In the genomic region with DNA sequence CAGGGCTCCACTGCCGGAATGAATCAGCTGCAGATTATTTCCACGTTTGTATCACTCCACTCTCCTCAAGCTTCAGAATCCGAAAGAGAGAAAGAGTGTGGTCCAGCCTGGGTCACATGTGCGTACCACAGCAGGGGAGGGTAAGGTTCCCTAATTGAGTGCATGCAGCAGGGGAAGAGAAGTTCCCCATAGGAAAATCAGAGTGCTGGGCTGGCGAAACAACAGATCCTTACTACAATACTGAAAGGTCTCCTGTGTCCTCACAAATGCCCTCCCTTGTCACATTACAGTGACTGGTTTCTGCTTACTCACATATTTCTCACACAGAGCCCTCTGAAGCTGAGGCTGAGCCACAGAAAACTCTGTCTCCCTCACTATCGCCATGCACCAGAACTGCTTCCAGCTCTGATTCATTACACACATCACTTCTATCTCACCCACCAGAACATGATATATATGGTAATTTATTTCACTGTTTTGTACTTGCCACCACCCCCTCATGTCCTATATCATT, we compare ENCODE assay signal across 12 cellular contexts.
DNase-seq lines count a peak whose midpoint lies in the region; ATAC-seq and TF ChIP-seq lines count a peak whose summit lies in the region.
"Had no signal": no experiment of that assay in that cellular context is flagged by ENCODE, and none has a peak within 500 bp of the region (broad histone marks: within the 10 kb centered on the region; RNA-seq: fewer than 3 reads in every experiment).

No MANE protein-coding gene starts in this region.

- in situ Hi-C loops in KBM-7 (cut with MboI; ENCODE audit: low pct_unique_long_range_greater_than_20kb, low sequenced_read_pairs): no loop called here
- in situ Hi-C loops in astrocyte of the spinal cord (cut with HindIII; ENCODE audit: low sequenced_read_pairs): no loop called here

- peaks cover 14% of the 10 kb centered on the region for H3K4me1 Mint-ChIP-seq in nephron

- no peak overlapping the region for H3K4me3 Mint-ChIP-seq in nephron

- H3K4me3 ChIP-seq in AG10803 (ENCODE audit: low read length) (peak overlapping the region; percentile 50), astrocyte of the spinal cord (ENCODE audit: low read depth, low read length) (no peak overlapping the region)

- peak; percentile 45 for DNase-seq in AG10803 (ENCODE audit: low read depth)
- peak; percentile 50 for DNase-seq in KBM-7
- peak; percentile 6 for DNase-seq in astrocyte of the spinal cord (ENCODE audit: low read depth, low spot score)
- DNase-seq in NCI-H146 (lab: John Stamatoyannopoulos, UW): no peak
- DNase-seq in stimulated activated CD4-positive, alpha-beta T cell treated with anti-CD3 and anti-CD28 coated beads, Interleukin-1b, Interleukin-23, amount 100 ng/mL, for 48 hours: no peak
- DNase-seq: AML-193, GF-D8, NCI-H2081, PC-3 had no signal

- no peaks in the 10 kb centered on the region for H3K36me3 Mint-ChIP-seq in nephron (ENCODE audit: low read depth)

- no peak for ATAC-seq in HG03439 (IDR thresholded peaks at IDR 0.05; ENCODE audit: unreplicated experiment)
- ATAC-seq in GM19324 (IDR thresholded peaks at IDR 0.05; ENCODE audit: low FRiP score, unreplicated experiment): no peak
- ATAC-seq: PC-3 had no signal

- H3K27me3 Mint-ChIP-seq in nephron (ENCODE audit: low read depth): no peaks in the 10 kb centered on the region

- no peak for TF ChIP-seq CTCF in AG10803 (conservative IDR thresholded peaks at IDR 0.05; ENCODE audit: low read length)
- TF ChIP-seq CTCF in astrocyte of the spinal cord (IDR thresholded peaks at IDR 0.05; ENCODE audit: low read depth, low read length): no peak
- no peak for TF ChIP-seq CTCF in nephron (IDR thresholded peaks at IDR 0.05; ENCODE audit: unreplicated experiment in 3 of 3)

- no peaks in the 10 kb centered on the region for H3K9me3 Mint-ChIP-seq in nephron

- H3K27ac Mint-ChIP-seq in nephron: peak overlapping the region; percentile 15 to 75 (median 27)

Comparison
In these comparisons a context has a peak if more than half of its experiments do, and no peak if none do; other contexts are left out.
1. DNase-seq: peak in AG10803 (single experiment), KBM-7 (single experiment) and astrocyte of the spinal cord (single experiment); none in NCI-H146 (single experiment) and stimulated activated CD4-positive, alpha-beta T cell treated with anti-CD3 and anti-CD28 coated beads, Interleukin-1b, Interleukin-23, amount 100 ng/mL, for 48 hours (single experiment).